1 cellular context compared by ENCODE assay signal in the genomic region with DNA sequence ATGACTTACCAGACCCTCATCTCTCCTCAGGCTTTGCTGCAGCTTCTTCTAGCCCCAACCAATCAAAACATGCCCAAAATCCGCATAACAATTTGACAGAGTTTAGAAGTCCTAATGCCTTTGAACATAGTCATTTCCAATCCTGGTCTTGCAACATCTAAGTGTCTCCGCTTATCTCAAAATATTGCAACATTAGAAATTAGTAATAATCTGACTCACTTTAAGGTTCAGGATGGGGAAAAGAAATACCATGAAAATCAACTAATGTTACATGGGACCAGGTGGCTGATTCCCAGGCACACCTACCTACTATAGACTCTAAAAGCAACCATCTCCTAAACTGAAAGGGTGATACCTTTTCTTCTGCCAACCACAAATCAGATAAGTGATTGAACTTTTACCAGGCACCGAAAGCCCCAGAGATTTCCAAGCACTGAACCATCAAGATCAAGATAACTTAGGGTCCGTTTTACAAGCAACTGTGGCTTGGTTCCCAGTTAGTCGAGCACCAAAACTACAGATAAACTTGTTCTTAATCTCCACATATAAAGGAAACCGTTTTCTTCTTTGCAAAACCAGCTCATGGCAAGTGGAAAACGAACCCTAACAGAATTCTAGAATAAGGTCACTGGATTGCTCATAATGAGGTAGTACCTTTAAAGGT.
TF ChIP-seq lines count a peak whose summit lies in the region.

No MANE protein-coding gene starts in this region.

TF ChIP-seq in HepG2, 621 proteins besides CTCF, POLR2A, EP300 and RAD21 (continued from another document):
- TF ChIP-seq, protein P1, sequence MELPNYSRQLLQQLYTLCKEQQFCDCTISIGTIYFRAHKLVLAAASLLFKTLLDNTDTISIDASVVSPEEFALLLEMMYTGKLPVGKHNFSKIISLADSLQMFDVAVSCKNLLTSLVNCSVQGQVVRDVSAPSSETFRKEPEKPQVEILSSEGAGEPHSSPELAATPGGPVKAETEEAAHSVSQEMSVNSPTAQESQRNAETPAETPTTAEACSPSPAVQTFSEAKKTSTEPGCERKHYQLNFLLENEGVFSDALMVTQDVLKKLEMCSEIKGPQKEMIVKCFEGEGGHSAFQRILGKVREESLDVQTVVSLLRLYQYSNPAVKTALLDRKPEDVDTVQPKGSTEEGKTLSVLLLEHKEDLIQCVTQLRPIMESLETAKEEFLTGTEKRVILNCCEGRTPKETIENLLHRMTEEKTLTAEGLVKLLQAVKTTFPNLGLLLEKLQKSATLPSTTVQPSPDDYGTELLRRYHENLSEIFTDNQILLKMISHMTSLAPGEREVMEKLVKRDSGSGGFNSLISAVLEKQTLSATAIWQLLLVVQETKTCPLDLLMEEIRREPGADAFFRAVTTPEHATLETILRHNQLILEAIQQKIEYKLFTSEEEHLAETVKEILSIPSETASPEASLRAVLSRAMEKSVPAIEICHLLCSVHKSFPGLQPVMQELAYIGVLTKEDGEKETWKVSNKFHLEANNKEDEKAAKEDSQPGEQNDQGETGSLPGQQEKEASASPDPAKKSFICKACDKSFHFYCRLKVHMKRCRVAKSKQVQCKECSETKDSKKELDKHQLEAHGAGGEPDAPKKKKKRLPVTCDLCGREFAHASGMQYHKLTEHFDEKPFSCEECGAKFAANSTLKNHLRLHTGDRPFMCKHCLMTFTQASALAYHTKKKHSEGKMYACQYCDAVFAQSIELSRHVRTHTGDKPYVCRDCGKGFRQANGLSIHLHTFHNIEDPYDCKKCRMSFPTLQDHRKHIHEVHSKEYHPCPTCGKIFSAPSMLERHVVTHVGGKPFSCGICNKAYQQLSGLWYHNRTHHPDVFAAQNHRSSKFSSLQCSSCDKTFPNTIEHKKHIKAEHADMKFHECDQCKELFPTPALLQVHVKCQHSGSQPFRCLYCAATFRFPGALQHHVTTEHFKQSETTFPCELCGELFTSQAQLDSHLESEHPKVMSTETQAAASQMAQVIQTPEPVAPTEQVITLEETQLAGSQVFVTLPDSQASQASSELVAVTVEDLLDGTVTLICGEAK (IDR thresholded peaks at IDR 0.05), result no peak
- TF ChIP-seq, protein P1 (CRISPR knock-in tag; IDR thresholded peaks at IDR 0.05), result no peak
- peak; percentile 72; the same call in 1 of the 2 replicates for TF ChIP-seq CEBPB (IDR thresholded peaks at IDR 0.05; ENCODE audit: borderline replicate concordance, low read depth, low read length)
